Comparison of ENCODE assay signal across 20 cellular contexts in genomic region chr10:107616031-107616430, GRCh38.
DNase-seq lines count a peak whose midpoint lies in the region; ATAC-seq and TF ChIP-seq lines count a peak whose summit lies in the region.
"Had no signal": no experiment of that assay in that cellular context is flagged by ENCODE, and none has a peak within 500 bp of the region (broad histone marks: within the 10 kb centered on the region; RNA-seq: fewer than 3 reads in every experiment).

No MANE protein-coding gene starts in this region.

- no peaks in the 10 kb centered on the region for H3K9me3 ChIP-seq in mammary epithelial cell (replicated peaks; ENCODE audit: insufficient read depth, low read length)
- H3K9me3 ChIP-seq: BE2C had no signal

- TF ChIP-seq CTCF in mammary epithelial cell (conservative IDR thresholded peaks at IDR 0.05 in 1 of 2, IDR thresholded peaks at IDR 0.05 in 1 of 2; ENCODE audit: extremely low read depth in 1 of 2, insufficient read depth in 1 of 2, low read depth in 1 of 2, low read length in 2 of 2) (no peak), osteocyte (IDR thresholded peaks at IDR 0.05) (no peak)

- dilution Hi-C loops in mammary epithelial cell (cut with HindIII; ENCODE audit: low sequenced_read_pairs) = no loop called here

- H3K9me3 Mint-ChIP-seq in osteocyte (ENCODE audit: unreplicated experiment) = peaks cover 11% of the 10 kb centered on the region

- no peak overlapping the region for H3K4me2 ChIP-seq in mammary epithelial cell (ENCODE audit: insufficient read depth, low read depth, low read length)

- no peak overlapping the region for H2AFZ ChIP-seq in mammary epithelial cell (ENCODE audit: low read depth, low read length)

- no peak overlapping the region for H3K9ac ChIP-seq in mammary epithelial cell (ENCODE audit: insufficient read depth, low read length)

- peaks cover 21% of the 10 kb centered on the region for H3K4me1 ChIP-seq in mammary epithelial cell (ENCODE audit: insufficient read depth, low read length)

- peak overlapping the region; percentile 21 for H3K27ac Mint-ChIP-seq in osteocyte (ENCODE audit: unreplicated experiment)
- H3K27ac Mint-ChIP-seq: CD4-positive, alpha-beta memory T cell had no signal

- H3K27me3 ChIP-seq in mammary epithelial cell (ENCODE audit: insufficient read depth, low read length) = no peaks in the 10 kb centered on the region
- H3K27me3 ChIP-seq: BE2C had no signal

- no TSS peak for BruUV-seq in mammary epithelial cell (replicated peaks; lab: Mats Ljungman, UMichigan)

- H3K36me3 ChIP-seq in mammary epithelial cell (ENCODE audit: insufficient read depth, low read length) = no peaks in the 10 kb centered on the region
- H3K36me3 ChIP-seq: BE2C had no signal

- CTCF ChIA-PET in mammary epithelial cell (lab: Charles Lee; ENCODE audit: low non-redundant PET) = no interaction called here

- intact Hi-C loops in mammary epithelial cell (cut with micrococcal nuclease) = loop anchor here (2.0 to 10.0 kb wide), 3 partner anchors 69 to 359 kb away; no protein-coding TSS in a partner anchor

- no peak for ATAC-seq in GM18502 (IDR thresholded peaks at IDR 0.05; ENCODE audit: poor library complexity, unreplicated experiment)

- H3K4me1 Mint-ChIP-seq in osteocyte (ENCODE audit: unreplicated experiment) = peaks cover 9% of the 10 kb centered on the region
- H3K4me1 Mint-ChIP-seq: CD4-positive, alpha-beta memory T cell had no signal

- H3K4me3 ChIP-seq in mammary epithelial cell (replicated peaks in 1 of 3; ENCODE audit: insufficient read depth in 1 of 3, low read depth in 2 of 3, low read length in 3 of 3) = no peak overlapping the region

- H3K79me2 ChIP-seq in mammary epithelial cell (ENCODE audit: insufficient read depth, low read length) = no peaks in the 10 kb centered on the region

- no peaks in the 10 kb centered on the region for H3K36me3 Mint-ChIP-seq in osteocyte (ENCODE audit: unreplicated experiment)
- H3K36me3 Mint-ChIP-seq: CD4-positive, alpha-beta memory T cell had no signal

- H4K20me1 ChIP-seq in mammary epithelial cell (ENCODE audit: insufficient read depth, low read length) = no peaks in the 10 kb centered on the region

- no peak overlapping the region for H3K4me3 Mint-ChIP-seq in osteocyte (ENCODE audit: unreplicated experiment)
- H3K4me3 Mint-ChIP-seq: CD4-positive, alpha-beta memory T cell had no signal

- in situ Hi-C loops in mammary epithelial cell (cut with MboI; ENCODE audit: low sequenced_read_pairs in 2 of 2) = no loop called here
- in situ Hi-C loops in KBM-7 (cut with MboI; ENCODE audit: low pct_unique_long_range_greater_than_20kb, low sequenced_read_pairs) = no loop called here

- DNase-seq in NOMO-1 (lab: John Stamatoyannopoulos, UW; ENCODE audit: unreplicated experiment in 2 of 2) (peak; percentile 11 to 25), NOMO-1 treated with dmso at 0.1 percent for 144 hours (lab: John Stamatoyannopoulos, UW; ENCODE audit: unreplicated experiment) (no peak), NCI-H460 (ENCODE audit: extremely low read depth, low read depth) (peak; percentile 18), mammary epithelial cell (peak; percentile 51), osteocyte (ENCODE audit: extremely low spot score, unreplicated experiment) (no peak), KBM-7 (no peak)
- no peak for DNase-seq in effector CD8-positive, alpha-beta T cell (lab: John Stamatoyannopoulos, UW)
- DNase-seq: 8988T; BE2C; Calu3; CD4-positive, alpha-beta memory T cell; H7; NCI-H1048; NCI-H1436 treated with DMSO at 0.1 percent for 48 hours; NCI-H2029 treated with DMSO at 0.1 percent for 48 hours; NCI-H510A; NCI-H774; SIG-M5; SW 1271 had no signal

- no peaks in the 10 kb centered on the region for H3K27me3 Mint-ChIP-seq in osteocyte (ENCODE audit: unreplicated experiment)
- H3K27me3 Mint-ChIP-seq: CD4-positive, alpha-beta memory T cell had no signal

- no peak overlapping the region for H3K27ac ChIP-seq in mammary epithelial cell (ENCODE audit: insufficient read depth, low read depth, low read length)

Comparison
In these comparisons a context has a peak if more than half of its experiments do, and no peak if none do; other contexts are left out.
1. DNase-seq: peak in NOMO-1 (2 of 2), NCI-H460 (single experiment) and mammary epithelial cell (single experiment); none in NOMO-1 treated with dmso at 0.1 percent for 144 hours (single experiment), osteocyte (single experiment), KBM-7 (single experiment) and effector CD8-positive, alpha-beta T cell (single experiment).